In the genomic region with DNA sequence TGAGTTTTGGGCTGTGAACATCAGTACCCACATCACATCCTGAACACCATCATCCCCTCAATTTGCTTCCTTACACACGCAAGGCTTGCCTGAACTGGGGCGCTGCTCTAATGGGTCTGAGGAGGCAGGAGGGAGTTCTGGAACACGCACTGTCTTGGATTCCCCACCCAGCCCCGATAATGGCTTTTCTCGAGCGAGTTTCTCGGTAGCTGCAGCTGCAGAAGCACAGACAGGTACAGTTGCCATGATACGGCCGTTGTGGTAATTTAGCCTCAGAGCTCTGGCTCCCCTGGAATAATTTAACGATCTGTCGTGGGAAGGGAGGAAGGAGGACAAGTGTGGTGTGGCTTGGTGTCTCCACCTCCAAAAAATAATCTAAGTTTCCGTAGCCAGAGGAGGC, we compare ENCODE assay signal across 18 cellular contexts.
DNase-seq lines count a peak whose midpoint lies in the region; ATAC-seq, FAIRE-seq and TF ChIP-seq lines count a peak whose summit lies in the region.
"Had no signal": no experiment of that assay in that cellular context is flagged by ENCODE, and none has a peak within 500 bp of the region (broad histone marks: within the 10 kb centered on the region; RNA-seq: fewer than 3 reads in every experiment).

No MANE protein-coding gene starts in this region.

- no peak for TF ChIP-seq CTCF in GM23338 (conservative IDR thresholded peaks at IDR 0.05; ENCODE audit: low read depth in 2 of 2)
- TF ChIP-seq CTCF in D721Med (IDR thresholded peaks at IDR 0.05; ENCODE audit: insufficient read depth, missing control alignments) = no peak

- H3K4me1 Mint-ChIP-seq in GM23338 = 0 out of 3 replicates have a peak, but pooled peaks cover 3% of the 10 kb centered on the region

- H3K9me3 Mint-ChIP-seq in GM23338 = peaks cover 6% of the 10 kb centered on the region; the same call in 2 of the 3 replicates
- H3K9me3 Mint-ChIP-seq: CD4-positive, alpha-beta T cell had no signal

- H2AFZ ChIP-seq in GM23338 = no peak overlapping the region

- no peaks in the 10 kb centered on the region for H3F3A ChIP-seq in GM23338 (replicated peaks; ENCODE audit: low read depth)

- H3K36me3 ChIP-seq in GM23338 (ENCODE audit: insufficient read depth) = no peaks in the 10 kb centered on the region
- H3K36me3 ChIP-seq: BE2C had no signal

- intact Hi-C loops in head of caudate nucleus (cut with DNase I) = no loop called here

- no peaks in the 10 kb centered on the region for H3K9me2 ChIP-seq in GM23338 (ENCODE audit: insufficient read depth)
- H3K9me2 ChIP-seq: SK-N-SH had no signal

- DNase-seq in NCI-H1417 (lab: John Stamatoyannopoulos, UW) (peak; percentile 66 to 85 (median 71)), NCI-H1417 treated with DMSO at 0.1 percent for 48 hours (lab: John Stamatoyannopoulos, UW) (no peak), GM23338 (ENCODE audit: low spot score) (no peak), NCI-H2107 (lab: John Stamatoyannopoulos, UW) (peak; percentile 27), head of caudate nucleus (peak in 24 of 42 donors; percentile 13 to 68 (median 36)), D721Med (ENCODE audit: insufficient read length, low spot score) (no peak), DMS 273 treated with DMSO at 0.1 percent for 48 hours (lab: John Stamatoyannopoulos, UW) (no peak), ecto neural progenitor cell (ENCODE audit: low spot score) (no peak)
- DNase-seq: 8988T; BE2C; Calu3; CD4-positive, alpha-beta T cell; NCI-H1694 treated with DMSO at 0.1 percent for 48 hours; Right ventricle myocardium superior; SK-N-SH; T-helper 1 cell had no signal

- H3K4me3 Mint-ChIP-seq in GM23338 = no peak overlapping the region
- H3K4me3 Mint-ChIP-seq: CD4-positive, alpha-beta T cell had no signal

- peaks cover 34% of the 10 kb centered on the region for H3K36me3 Mint-ChIP-seq in GM23338 (ENCODE audit: low read depth)

- FAIRE-seq in D721Med (lab: Jason Lieb, UNC) = no peak
- FAIRE-seq: RCC 7860 had no signal

- no peaks in the 10 kb centered on the region for H4K20me1 ChIP-seq in GM23338 (replicated peaks; ENCODE audit: insufficient read depth)

- no peaks in the 10 kb centered on the region for H3K79me2 ChIP-seq in GM23338 (replicated peaks; ENCODE audit: insufficient read depth)

- no peaks in the 10 kb centered on the region for H3K4me1 ChIP-seq in GM23338 (ENCODE audit: insufficient read depth)
- H3K4me1 ChIP-seq: BE2C had no signal

- H3K27me3 ChIP-seq in GM23338 (ENCODE audit: insufficient read depth) = no peaks in the 10 kb centered on the region
- H3K27me3 ChIP-seq: BE2C had no signal

- H3K27ac ChIP-seq in GM23338 (ENCODE audit: low read depth) = no peak overlapping the region

- H3K4me2 ChIP-seq in GM23338 = no peak overlapping the region
- H3K4me2 ChIP-seq: SK-N-SH had no signal

- no peak for ATAC-seq in GM23338
- ATAC-seq: HCT116 had no signal

- peaks cover 3% of the 10 kb centered on the region for H3K27me3 Mint-ChIP-seq in GM23338 (ENCODE audit: insufficient read depth, low read depth, poor library complexity)
- H3K27me3 Mint-ChIP-seq: CD4-positive, alpha-beta T cell had no signal

- no peak overlapping the region for H3K4me3 ChIP-seq in GM23338

- H3K27ac Mint-ChIP-seq in GM23338 = peak overlapping the region; percentile 41; the same call in 1 of the 2 replicates
- H3K27ac Mint-ChIP-seq: CD4-positive, alpha-beta T cell had no signal

TF ChIP-seq in GM23338, 12 proteins besides CTCF, POLR2A, EP300 and RAD21 (continues in another document):
- no peak for TF ChIP-seq POLR2AphosphoS5 (IDR thresholded peaks at IDR 0.05; ENCODE audit: low read depth)
- TF ChIP-seq, protein P1, sequence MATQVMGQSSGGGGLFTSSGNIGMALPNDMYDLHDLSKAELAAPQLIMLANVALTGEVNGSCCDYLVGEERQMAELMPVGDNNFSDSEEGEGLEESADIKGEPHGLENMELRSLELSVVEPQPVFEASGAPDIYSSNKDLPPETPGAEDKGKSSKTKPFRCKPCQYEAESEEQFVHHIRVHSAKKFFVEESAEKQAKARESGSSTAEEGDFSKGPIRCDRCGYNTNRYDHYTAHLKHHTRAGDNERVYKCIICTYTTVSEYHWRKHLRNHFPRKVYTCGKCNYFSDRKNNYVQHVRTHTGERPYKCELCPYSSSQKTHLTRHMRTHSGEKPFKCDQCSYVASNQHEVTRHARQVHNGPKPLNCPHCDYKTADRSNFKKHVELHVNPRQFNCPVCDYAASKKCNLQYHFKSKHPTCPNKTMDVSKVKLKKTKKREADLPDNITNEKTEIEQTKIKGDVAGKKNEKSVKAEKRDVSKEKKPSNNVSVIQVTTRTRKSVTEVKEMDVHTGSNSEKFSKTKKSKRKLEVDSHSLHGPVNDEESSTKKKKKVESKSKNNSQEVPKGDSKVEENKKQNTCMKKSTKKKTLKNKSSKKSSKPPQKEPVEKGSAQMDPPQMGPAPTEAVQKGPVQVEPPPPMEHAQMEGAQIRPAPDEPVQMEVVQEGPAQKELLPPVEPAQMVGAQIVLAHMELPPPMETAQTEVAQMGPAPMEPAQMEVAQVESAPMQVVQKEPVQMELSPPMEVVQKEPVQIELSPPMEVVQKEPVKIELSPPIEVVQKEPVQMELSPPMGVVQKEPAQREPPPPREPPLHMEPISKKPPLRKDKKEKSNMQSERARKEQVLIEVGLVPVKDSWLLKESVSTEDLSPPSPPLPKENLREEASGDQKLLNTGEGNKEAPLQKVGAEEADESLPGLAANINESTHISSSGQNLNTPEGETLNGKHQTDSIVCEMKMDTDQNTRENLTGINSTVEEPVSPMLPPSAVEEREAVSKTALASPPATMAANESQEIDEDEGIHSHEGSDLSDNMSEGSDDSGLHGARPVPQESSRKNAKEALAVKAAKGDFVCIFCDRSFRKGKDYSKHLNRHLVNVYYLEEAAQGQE (IDR thresholded peaks at IDR 0.05; ENCODE audit: unreplicated experiment) = no peak
- TF ChIP-seq CREB1 (CRISPR knock-in tag; IDR thresholded peaks at IDR 0.05; ENCODE audit: low read depth) = no peak
- TF ChIP-seq, protein P2, sequence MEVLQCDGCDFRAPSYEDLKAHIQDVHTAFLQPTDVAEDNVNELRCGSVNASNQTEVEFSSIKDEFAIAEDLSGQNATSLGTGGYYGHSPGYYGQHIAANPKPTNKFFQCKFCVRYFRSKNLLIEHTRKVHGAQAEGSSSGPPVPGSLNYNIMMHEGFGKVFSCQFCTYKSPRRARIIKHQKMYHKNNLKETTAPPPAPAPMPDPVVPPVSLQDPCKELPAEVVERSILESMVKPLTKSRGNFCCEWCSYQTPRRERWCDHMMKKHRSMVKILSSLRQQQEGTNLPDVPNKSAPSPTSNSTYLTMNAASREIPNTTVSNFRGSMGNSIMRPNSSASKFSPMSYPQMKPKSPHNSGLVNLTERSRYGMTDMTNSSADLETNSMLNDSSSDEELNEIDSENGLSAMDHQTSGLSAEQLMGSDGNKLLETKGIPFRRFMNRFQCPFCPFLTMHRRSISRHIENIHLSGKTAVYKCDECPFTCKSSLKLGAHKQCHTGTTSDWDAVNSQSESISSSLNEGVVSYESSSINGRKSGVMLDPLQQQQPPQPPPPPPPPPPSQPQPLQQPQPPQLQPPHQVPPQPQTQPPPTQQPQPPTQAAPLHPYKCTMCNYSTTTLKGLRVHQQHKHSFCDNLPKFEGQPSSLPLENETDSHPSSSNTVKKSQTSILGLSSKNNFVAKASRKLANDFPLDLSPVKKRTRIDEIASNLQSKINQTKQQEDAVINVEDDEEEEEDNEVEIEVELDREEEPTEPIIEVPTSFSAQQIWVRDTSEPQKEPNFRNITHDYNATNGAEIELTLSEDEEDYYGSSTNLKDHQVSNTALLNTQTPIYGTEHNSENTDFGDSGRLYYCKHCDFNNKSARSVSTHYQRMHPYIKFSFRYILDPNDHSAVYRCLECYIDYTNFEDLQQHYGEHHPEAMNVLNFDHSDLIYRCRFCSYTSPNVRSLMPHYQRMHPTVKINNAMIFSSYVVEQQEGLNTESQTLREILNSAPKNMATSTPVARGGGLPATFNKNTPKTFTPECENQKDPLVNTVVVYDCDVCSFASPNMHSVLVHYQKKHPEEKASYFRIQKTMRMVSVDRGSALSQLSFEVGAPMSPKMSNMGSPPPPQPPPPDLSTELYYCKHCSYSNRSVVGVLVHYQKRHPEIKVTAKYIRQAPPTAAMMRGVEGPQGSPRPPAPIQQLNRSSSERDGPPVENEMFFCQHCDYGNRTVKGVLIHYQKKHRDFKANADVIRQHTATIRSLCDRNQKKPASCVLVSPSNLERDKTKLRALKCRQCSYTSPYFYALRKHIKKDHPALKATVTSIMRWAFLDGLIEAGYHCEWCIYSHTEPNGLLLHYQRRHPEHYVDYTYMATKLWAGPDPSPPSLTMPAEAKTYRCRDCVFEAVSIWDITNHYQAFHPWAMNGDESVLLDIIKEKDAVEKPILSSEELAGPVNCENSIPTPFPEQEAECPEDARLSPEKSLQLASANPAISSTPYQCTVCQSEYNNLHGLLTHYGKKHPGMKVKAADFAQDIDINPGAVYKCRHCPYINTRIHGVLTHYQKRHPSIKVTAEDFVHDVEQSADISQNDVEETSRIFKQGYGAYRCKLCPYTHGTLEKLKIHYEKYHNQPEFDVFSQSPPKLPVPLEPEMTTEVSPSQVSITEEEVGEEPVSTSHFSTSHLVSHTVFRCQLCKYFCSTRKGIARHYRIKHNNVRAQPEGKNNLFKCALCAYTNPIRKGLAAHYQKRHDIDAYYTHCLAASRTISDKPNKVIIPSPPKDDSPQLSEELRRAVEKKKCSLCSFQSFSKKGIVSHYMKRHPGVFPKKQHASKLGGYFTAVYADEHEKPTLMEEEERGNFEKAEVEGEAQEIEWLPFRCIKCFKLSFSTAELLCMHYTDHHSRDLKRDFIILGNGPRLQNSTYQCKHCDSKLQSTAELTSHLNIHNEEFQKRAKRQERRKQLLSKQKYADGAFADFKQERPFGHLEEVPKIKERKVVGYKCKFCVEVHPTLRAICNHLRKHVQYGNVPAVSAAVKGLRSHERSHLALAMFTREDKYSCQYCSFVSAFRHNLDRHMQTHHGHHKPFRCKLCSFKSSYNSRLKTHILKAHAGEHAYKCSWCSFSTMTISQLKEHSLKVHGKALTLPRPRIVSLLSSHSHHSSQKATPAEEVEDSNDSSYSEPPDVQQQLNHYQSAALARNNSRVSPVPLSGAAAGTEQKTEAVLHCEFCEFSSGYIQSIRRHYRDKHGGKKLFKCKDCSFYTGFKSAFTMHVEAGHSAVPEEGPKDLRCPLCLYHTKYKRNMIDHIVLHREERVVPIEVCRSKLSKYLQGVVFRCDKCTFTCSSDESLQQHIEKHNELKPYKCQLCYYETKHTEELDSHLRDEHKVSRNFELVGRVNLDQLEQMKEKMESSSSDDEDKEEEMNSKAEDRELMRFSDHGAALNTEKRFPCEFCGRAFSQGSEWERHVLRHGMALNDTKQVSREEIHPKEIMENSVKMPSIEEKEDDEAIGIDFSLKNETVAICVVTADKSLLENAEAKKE (CRISPR knock-in tag; IDR thresholded peaks at IDR 0.05) = no peak

Comparison
In these comparisons a context has a peak if more than half of its experiments do, and no peak if none do; other contexts are left out.
1. DNase-seq: peak in NCI-H1417 (3 of 3), NCI-H2107 (single experiment) and head of caudate nucleus (24 of 42); none in NCI-H1417 treated with DMSO at 0.1 percent for 48 hours (single experiment), GM23338 (single experiment), D721Med (single experiment), DMS 273 treated with DMSO at 0.1 percent for 48 hours (single experiment) and ecto neural progenitor cell (single experiment).